In genomic region chr11:537622-538430, GRCh38 we compare ENCODE assay signal across 1 cellular context.
TF ChIP-seq lines count a peak whose summit lies in the region.

No MANE protein-coding gene starts in this region.

TF ChIP-seq in IMR-90, 13 proteins besides CTCF, POLR2A, EP300 and RAD21:
- TF ChIP-seq RCOR1 (IDR thresholded peaks at IDR 0.05; ENCODE audit: insufficient replicate concordance, low read length) (no peak), FOS (IDR thresholded peaks at IDR 0.05; ENCODE audit: low read depth, low read length) (no peak), MAZ (IDR thresholded peaks at IDR 0.05; ENCODE audit: borderline replicate concordance, low read depth, low read length) (no peak), CHD1 (IDR thresholded peaks at IDR 0.05; ENCODE audit: low read depth, low read length) (no peak), RFX5 (IDR thresholded peaks at IDR 0.05; ENCODE audit: low read depth, low read length) (no peak), BHLHE40 (IDR thresholded peaks at IDR 0.05; ENCODE audit: low read depth, low read length) (no peak), USF2 (IDR thresholded peaks at IDR 0.05; ENCODE audit: low read depth, low read length) (no peak), MAFK (IDR thresholded peaks at IDR 0.05; ENCODE audit: low read depth, low read length) (no peak), NFE2L2 (IDR thresholded peaks at IDR 0.05; ENCODE audit: low read depth, low read length) (no peak), MXI1 (IDR thresholded peaks at IDR 0.05; ENCODE audit: borderline replicate concordance, low read depth, low read length) (no peak), CEBPB (IDR thresholded peaks at IDR 0.05; ENCODE audit: low read depth, low read length) (no peak), SMC3 (IDR thresholded peaks at IDR 0.05; ENCODE audit: low read depth, low read length) (no peak)
- TF ChIP-seq, protein P1, sequence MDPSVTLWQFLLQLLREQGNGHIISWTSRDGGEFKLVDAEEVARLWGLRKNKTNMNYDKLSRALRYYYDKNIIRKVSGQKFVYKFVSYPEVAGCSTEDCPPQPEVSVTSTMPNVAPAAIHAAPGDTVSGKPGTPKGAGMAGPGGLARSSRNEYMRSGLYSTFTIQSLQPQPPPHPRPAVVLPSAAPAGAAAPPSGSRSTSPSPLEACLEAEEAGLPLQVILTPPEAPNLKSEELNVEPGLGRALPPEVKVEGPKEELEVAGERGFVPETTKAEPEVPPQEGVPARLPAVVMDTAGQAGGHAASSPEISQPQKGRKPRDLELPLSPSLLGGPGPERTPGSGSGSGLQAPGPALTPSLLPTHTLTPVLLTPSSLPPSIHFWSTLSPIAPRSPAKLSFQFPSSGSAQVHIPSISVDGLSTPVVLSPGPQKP (IDR thresholded peaks at IDR 0.05; ENCODE audit: borderline replicate concordance, low read depth, low read length) = no peak
